8 cellular contexts compared by ENCODE assay signal in the genomic region with DNA sequence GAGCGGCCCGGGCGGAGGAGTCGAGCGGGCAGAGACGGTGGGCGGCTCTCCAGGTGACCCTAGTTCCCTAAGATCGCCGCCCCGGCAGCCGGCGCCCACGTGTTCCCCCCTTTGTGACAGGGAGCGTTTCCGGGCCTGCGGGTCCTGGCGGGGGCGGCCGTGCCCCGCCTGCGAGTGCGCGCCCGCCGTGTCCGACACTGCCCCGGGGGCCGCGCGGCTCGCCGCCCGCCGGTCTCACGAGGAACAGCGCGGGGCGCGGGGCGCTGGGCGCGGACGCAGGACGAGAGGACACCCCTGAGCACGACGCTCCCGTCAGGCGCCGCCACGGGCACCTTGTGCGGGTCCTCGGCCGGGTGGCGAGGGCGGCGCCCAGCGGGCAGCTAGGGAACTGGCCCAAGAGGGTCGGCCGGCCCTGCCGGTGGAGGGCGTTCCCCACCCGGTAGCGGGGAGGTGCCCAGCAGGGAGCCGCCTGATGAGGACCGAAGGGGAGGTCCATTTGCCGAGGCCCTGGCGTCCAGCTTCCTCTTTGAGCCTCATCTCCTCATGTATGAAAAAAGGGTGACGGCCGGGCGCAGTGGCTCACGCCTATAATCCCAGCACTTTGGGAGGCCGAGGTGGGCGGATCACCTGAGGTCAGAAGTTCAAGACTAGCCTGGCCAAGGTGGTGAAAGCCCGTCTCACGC. TPM values are rescaled to one million over a fixed set of nuclear protein-coding genes. Genes with fewer than 3 reads are reported as not detected.
A peak's percentile ranks its signal among the peaks of the same experiment; 100 is the strongest.
DNase-seq lines count a peak whose midpoint lies in the region; FAIRE-seq and TF ChIP-seq lines count a peak whose summit lies in the region.

A gene (minus strand): TSS at position 137 of the 683 bp plus-strand sequence. CDS start 535 bp downstream, outside the sequence.

- DNase-seq in Daoy (ENCODE audit: low read depth) (peak; percentile 97), H4 (ENCODE audit: low spot score) (peak; percentile 86), MM.1S (peak; percentile 91), SJSA1 (ENCODE audit: low read depth in 1 of 2, low spot score in 2 of 2) (peak; percentile 92 to 95), frontal cortex (ENCODE audit: low spot score in 2 of 2) (peak; percentile 95 to 96), nucleus accumbens (lab: John Stamatoyannopoulos, UW) (peak in 55 of 56 donors; percentile 43 to 91 (median 82)), superior temporal gyrus (ENCODE audit: extremely low spot score) (peak; percentile 83)
- DNase-seq in activated naive CD4-positive, alpha-beta T cell (lab: John Stamatoyannopoulos, UW) = peak; percentile 58 to 83 (median 70)

- H3K9me3 ChIP-seq in MM.1S (replicated peaks; ENCODE audit: insufficient read depth, low read length) (no peaks in the 10 kb centered on the region), SJSA1 (replicated peaks) (0 out of 2 replicates have a peak, but pooled peaks cover 3% of the 10 kb centered on the region)

- H3K4me1 ChIP-seq in MM.1S (ENCODE audit: low read length) (peaks cover 8% of the 10 kb centered on the region), SJSA1 (replicated peaks) (peaks cover 28% of the 10 kb centered on the region)

- no peaks in the 10 kb centered on the region for H3K27me3 ChIP-seq in MM.1S (replicated peaks; ENCODE audit: insufficient read depth, low read length)
- no peaks in the 10 kb centered on the region for H3K27me3 ChIP-seq in SJSA1 (replicated peaks)

- H3K4me2 ChIP-seq in MM.1S (ENCODE audit: low read depth, low read length) = peak within 1 kb of the TSS; percentile 84

- TF ChIP-seq CTCF in MM.1S (IDR thresholded peaks at IDR 0.05; ENCODE audit: low read length) = peak; percentile 69

- no peaks in the 10 kb centered on the region for H3K9me2 ChIP-seq in MM.1S (replicated peaks; ENCODE audit: insufficient read depth, low read length)

- no peaks in the 10 kb centered on the region for H4K20me1 ChIP-seq in MM.1S (ENCODE audit: insufficient read depth, low read length)

- H3K36me3 ChIP-seq in MM.1S (replicated peaks; ENCODE audit: insufficient read depth, low read length) = no peaks in the 10 kb centered on the region
- peaks cover 38% of the 10 kb centered on the region for H3K36me3 ChIP-seq in SJSA1

- peak within 1 kb of the TSS; percentile 46; the same call in 1 of the 2 replicates for H2AFZ ChIP-seq in MM.1S (ENCODE audit: low read length)

- peaks cover 33% of the 10 kb centered on the region for H3F3A ChIP-seq in MM.1S (ENCODE audit: insufficient read depth, low read length)

- no peak for FAIRE-seq in frontal cortex (lab: Jason Lieb, UNC)

- H3K27ac ChIP-seq in MM.1S (ENCODE audit: low read length) (peak within 1 kb of the TSS; percentile 83), SJSA1 (peak within 1 kb of the TSS; percentile 99)

- peak within 1 kb of the TSS; percentile 100 for H3K9ac ChIP-seq in MM.1S (ENCODE audit: low read length)

- H3K4me3 ChIP-seq in MM.1S (ENCODE audit: low read length) (peak within 1 kb of the TSS; percentile 100), SJSA1 (peak within 1 kb of the TSS; percentile 97)

- peaks cover 45% of the 10 kb centered on the region for H3K79me2 ChIP-seq in MM.1S (ENCODE audit: low read length)

RNA-seq across cellular contexts. Expression of the gene that starts here (rescaled TPM):
- total RNA-seq in Daoy (2014; rRNA removed; shearing (Covaris generic)) = 77.3 and 80.3 TPM in 2 replicates
- 37.3 and 37.5 TPM in 2 replicates for total RNA-seq in H4 (2014; rRNA removed; shearing (Covaris generic))
- 23.1 and 39.5 TPM in 2 replicates for total RNA-seq in SJSA1 (2014; rRNA removed; shearing (Covaris generic))
- total RNA-seq in frontal cortex = 34.6 TPM

Comparison
In these comparisons a context has a peak if more than half of its experiments do, and no peak if none do; other contexts are left out.
1. Peak in every context shown above with its lines: DNase-seq, H3K4me3 ChIP-seq and H3K27ac ChIP-seq.